9 cellular contexts compared by ENCODE assay signal in genomic region chr6:26216015-26216885, GRCh38.
DNase-seq lines count a peak whose midpoint lies in the region; ATAC-seq, FAIRE-seq and TF ChIP-seq lines count a peak whose summit lies in the region.
"Had no signal": no experiment of that assay in that cellular context is flagged by ENCODE, and none has a peak within 500 bp of the region (broad histone marks: within the 10 kb centered on the region; RNA-seq: fewer than 3 reads in every experiment).

No MANE protein-coding gene starts in this region.

- under 1% methylated on average over 41 of the region's 41 CpGs for WGBS in mesenchymal stem cell

- peak overlapping the region; percentile 14 for H2BK5ac ChIP-seq in mesenchymal stem cell (ENCODE audit: low read depth, low read length, poor library complexity, severe bottlenecking)

- peak overlapping the region in 1 of 2 experiments; percentile 44 for H3K14ac ChIP-seq in mesenchymal stem cell (ENCODE audit: low read length in 2 of 2)

- CTCF ChIA-PET in CD8-positive, alpha-beta memory T cell (lab: Charles Lee), result interaction anchor here (1.0 to 5.8 kb wide), 27 partner anchors 10 to 1656 kb away, joined by 3 to 114 read pairs (median 7); a partner anchor contains a TSS
- CTCF ChIA-PET in endothelial cell of umbilical vein (lab: Charles Lee), result interaction anchor here (0.9 to 3.6 kb wide), 21 partner anchors 12 to 379 kb away, joined by 3 to 30 read pairs (median 6); a partner anchor contains a TSS

- peak overlapping the region; percentile 8 to 63 for H3K18ac ChIP-seq in mesenchymal stem cell (ENCODE audit: low read depth in 1 of 2, low read length in 2 of 2)

- peaks cover 23% of the 10 kb centered on the region for H3K4me1 ChIP-seq in CD8-positive, alpha-beta memory T cell (ENCODE audit: insufficient read depth, low read length)
- H3K4me1 ChIP-seq in endothelial cell of umbilical vein (ENCODE audit: control insufficient read depth, extremely low read depth, insufficient read depth, low read length) (peaks cover 6% of the 10 kb centered on the region), mesenchymal stem cell (ENCODE audit: control insufficient read depth, insufficient read depth, low read depth, low read length) (peaks cover 14% of the 10 kb centered on the region)

- peak; percentile 43 to 93 (median 91) for DNase-seq in CD8-positive, alpha-beta memory T cell
- peak; percentile 99 for DNase-seq in NCI-H82 treated with DMSO at 0.1 percent for 48 hours (lab: John Stamatoyannopoulos, UW; ENCODE audit: unreplicated experiment)
- peak; percentile 53 to 66 (median 54) for DNase-seq in activated CD8-positive, alpha-beta memory T cell treated with anti-CD3 and anti-CD28 coated beads for 48 hours (ENCODE audit: low read depth in 2 of 3, low spot score in 2 of 3)
- DNase-seq in endothelial cell of umbilical vein (ENCODE audit: low read depth, low spot score), result peak; percentile 99
- peak; percentile 100 for DNase-seq in mesenchymal stem cell
- DNase-seq in stimulated activated naive CD4-positive, alpha-beta T cell (lab: John Stamatoyannopoulos, UW), result peak; percentile 67 to 98 (median 85)

- H3K27ac ChIP-seq in CD8-positive, alpha-beta memory T cell (ENCODE audit: low read depth, low read length), result peak overlapping the region; percentile 94
- peak overlapping the region; percentile 89 for H3K27ac ChIP-seq in endothelial cell of umbilical vein (ENCODE audit: insufficient read depth, low read depth, low read length)
- H3K27ac ChIP-seq in mesenchymal stem cell (ENCODE audit: low read length, poor library complexity, severe bottlenecking), result peak overlapping the region; percentile 92

- no peaks in the 10 kb centered on the region for H3K27me3 ChIP-seq in CD8-positive, alpha-beta memory T cell (ENCODE audit: insufficient read depth, low read length, poor library complexity, severe bottlenecking)
- no peaks in the 10 kb centered on the region for H3K27me3 ChIP-seq in endothelial cell of umbilical vein (ENCODE audit: control insufficient read depth in 2 of 2, insufficient read depth in 2 of 2, low read length in 2 of 2)
- H3K27me3 ChIP-seq in mesenchymal stem cell (ENCODE audit: control insufficient read depth in 1 of 2, insufficient read depth in 1 of 2, low read length in 2 of 2), result no peaks in the 10 kb centered on the region

- TF ChIP-seq POLR2A in endothelial cell of umbilical vein (IDR thresholded peaks at IDR 0.05; ENCODE audit: low read depth, low read length), result peak; percentile 99

- H3K23ac ChIP-seq in mesenchymal stem cell (ENCODE audit: low read length in 2 of 2), result no peak overlapping the region

- peak overlapping the region; percentile 72 for H4K91ac ChIP-seq in mesenchymal stem cell (ENCODE audit: low read length)

- no peaks in the 10 kb centered on the region for H3K79me2 ChIP-seq in endothelial cell of umbilical vein (ENCODE audit: control insufficient read depth, insufficient read depth, low read length)

- peak; percentile 69 for ATAC-seq in GM19397 (IDR thresholded peaks at IDR 0.05; ENCODE audit: unreplicated experiment)
- peak; percentile 80 for ATAC-seq in HG03520 (IDR thresholded peaks at IDR 0.05; ENCODE audit: unreplicated experiment)

- no peak overlapping the region for H3K27ac Mint-ChIP-seq in CD8-positive, alpha-beta memory T cell
- H3K27ac Mint-ChIP-seq: activated naive CD4-positive, alpha-beta T cell treated with anti-CD3 and anti-CD28 coated beads, Interleukin-2, amount 50 U/mL, for 24 hours had no signal

- TF ChIP-seq CTCF in endothelial cell of umbilical vein (IDR thresholded peaks at IDR 0.05; ENCODE audit: extremely low read depth in 1 of 2, insufficient read depth in 1 of 2, low read depth in 1 of 2, low read length in 2 of 2), result no peak

- H3K4me1 Mint-ChIP-seq in CD8-positive, alpha-beta memory T cell, result peaks cover 2 to 8% (median 5%) of the 10 kb centered on the region in 3 donors

- intact Hi-C loops in endothelial cell of umbilical vein (cut with micrococcal nuclease), result loop anchor here (1.0 to 2.0 kb wide), 7 partner anchors 8 to 92 kb away; a partner anchor contains a TSS

- peak overlapping the region; percentile 92 for H3K9ac ChIP-seq in endothelial cell of umbilical vein (replicated peaks; ENCODE audit: extremely low read depth, insufficient read depth, low read length)
- peak overlapping the region; percentile 84 for H3K9ac ChIP-seq in mesenchymal stem cell (ENCODE audit: low read length)

- no peaks in the 10 kb centered on the region for H3K9me3 ChIP-seq in CD8-positive, alpha-beta memory T cell (ENCODE audit: low read length)
- H3K9me3 ChIP-seq in endothelial cell of umbilical vein (replicated peaks; ENCODE audit: control insufficient read depth, insufficient read depth, low read length) (no peaks in the 10 kb centered on the region), mesenchymal stem cell (ENCODE audit: control insufficient read depth, low read length) (no peaks in the 10 kb centered on the region)

- H4K20me1 ChIP-seq in endothelial cell of umbilical vein (replicated peaks; ENCODE audit: control insufficient read depth, extremely low read depth, insufficient read depth, low read length), result no peaks in the 10 kb centered on the region

- BruUV-seq in endothelial cell of umbilical vein (replicated peaks; lab: Mats Ljungman, UMichigan), result TSS peak; percentile 100

- peak overlapping the region in 1 of 2 experiments; percentile 49 for H3K4ac ChIP-seq in mesenchymal stem cell (ENCODE audit: low read depth in 1 of 2, low read length in 2 of 2)

- H3K4me2 ChIP-seq in endothelial cell of umbilical vein (ENCODE audit: insufficient read depth, low read length) (peak overlapping the region; percentile 54), mesenchymal stem cell (ENCODE audit: low read length, poor library complexity, severe bottlenecking) (peak overlapping the region; percentile 62)

- POLR2A ChIA-PET in CD8-positive, alpha-beta memory T cell (lab: Charles Lee), result interaction anchor here (0.5 to 4.6 kb wide), 43 partner anchors 9 to 1679 kb away, joined by 3 to 391 read pairs (median 6); partner anchors contain the start of gene HMGN4
- POLR2A ChIA-PET in endothelial cell of umbilical vein (lab: Charles Lee), result interaction anchor here (0.5 to 4.1 kb wide), 32 partner anchors 9 to 1677 kb away, joined by 3 to 122 read pairs (median 6); a partner anchor contains a TSS

- H3K4me3 Mint-ChIP-seq in CD8-positive, alpha-beta memory T cell, result no peak overlapping the region
- H3K4me3 Mint-ChIP-seq: activated naive CD4-positive, alpha-beta T cell treated with anti-CD3 and anti-CD28 coated beads, Interleukin-2, amount 50 U/mL, for 24 hours had no signal

- H2BK12ac ChIP-seq in mesenchymal stem cell (ENCODE audit: low read length in 2 of 2), result no peak overlapping the region

- H2BK15ac ChIP-seq in mesenchymal stem cell (ENCODE audit: low read depth, poor library complexity, severe bottlenecking), result no peak overlapping the region

- no peaks in the 10 kb centered on the region for H3K36me3 Mint-ChIP-seq in CD8-positive, alpha-beta memory T cell

- H3K27me3 Mint-ChIP-seq in CD8-positive, alpha-beta memory T cell, result no peaks in the 10 kb centered on the region
- H3K27me3 Mint-ChIP-seq: activated naive CD4-positive, alpha-beta T cell treated with anti-CD3 and anti-CD28 coated beads, Interleukin-2, amount 50 U/mL, for 24 hours had no signal

- dilution Hi-C loops in endothelial cell of umbilical vein (cut with MboI; ENCODE audit: extremely low pct_ligation_motif_present, low sequenced_read_pairs), result no loop called here

- no peak overlapping the region for H2BK120ac ChIP-seq in mesenchymal stem cell (ENCODE audit: low read depth, low read length)

- no peak overlapping the region for H4K8ac ChIP-seq in mesenchymal stem cell (ENCODE audit: low read length)

- no peak overlapping the region for H2AK5ac ChIP-seq in mesenchymal stem cell (ENCODE audit: low read length, severe bottlenecking)

- H3K36me3 ChIP-seq in CD8-positive, alpha-beta memory T cell (ENCODE audit: insufficient read depth, low read length), result no peaks in the 10 kb centered on the region
- H3K36me3 ChIP-seq in endothelial cell of umbilical vein (ENCODE audit: control insufficient read depth in 2 of 2, extremely low read depth in 1 of 2, insufficient read depth in 2 of 2, low read length in 2 of 2) (no peaks in the 10 kb centered on the region), mesenchymal stem cell (ENCODE audit: control insufficient read depth in 1 of 2, insufficient read depth in 2 of 2, low read depth in 1 of 2, low read length in 2 of 2) (no peaks in the 10 kb centered on the region)

- H3K9me1 ChIP-seq in endothelial cell of umbilical vein (replicated peaks; ENCODE audit: control insufficient read depth, extremely low read depth, insufficient read depth, low read length), result no peaks in the 10 kb centered on the region

- H3K9me3 Mint-ChIP-seq in CD8-positive, alpha-beta memory T cell, result peaks cover 0 to 2% (median 0%) of the 10 kb centered on the region in 5 donors
- H3K9me3 Mint-ChIP-seq: activated naive CD4-positive, alpha-beta T cell treated with anti-CD3 and anti-CD28 coated beads, Interleukin-2, amount 50 U/mL, for 24 hours had no signal

- H3K79me1 ChIP-seq in mesenchymal stem cell (replicated peaks; ENCODE audit: low read length, poor library complexity, severe bottlenecking), result no peaks in the 10 kb centered on the region

- no peak overlapping the region for H2AFZ ChIP-seq in endothelial cell of umbilical vein (ENCODE audit: low read depth, low read length)
- H2AFZ ChIP-seq in mesenchymal stem cell (ENCODE audit: low read depth, low read length), result no peak overlapping the region

- H3K4me3 ChIP-seq in CD8-positive, alpha-beta memory T cell (ENCODE audit: low read length), result peak overlapping the region; percentile 91
- H3K4me3 ChIP-seq in endothelial cell of umbilical vein (replicated peaks in 1 of 3; ENCODE audit: insufficient read depth in 1 of 3, low read depth in 1 of 3, low read length in 3 of 3), result peak overlapping the region in 2 of 3 experiments; percentile 42 to 82
- H3K4me3 ChIP-seq in mesenchymal stem cell (ENCODE audit: insufficient read depth in 1 of 2, low read depth in 1 of 2, low read length in 2 of 2), result peak overlapping the region; percentile 53 to 79

- FAIRE-seq in endothelial cell of umbilical vein (lab: Jason Lieb, UNC), result peak; percentile 100

TF ChIP-seq in endothelial cell of umbilical vein, 7 proteins besides CTCF, POLR2A, EP300 and RAD21 (continues in another document):
- TF ChIP-seq MYC (IDR thresholded peaks at IDR 0.05; ENCODE audit: low read depth, low read length) (no peak), MAX (IDR thresholded peaks at IDR 0.05; ENCODE audit: insufficient read depth, insufficient read length) (peak; percentile 28), POLR2AphosphoS5 (IDR thresholded peaks at IDR 0.05; ENCODE audit: insufficient read depth, low read depth, low read length) (peak; percentile 90), GATA2 (IDR thresholded peaks at IDR 0.05; ENCODE audit: insufficient read depth, insufficient read length, low read depth, low read length) (peak; percentile 14), EZH2 (IDR thresholded peaks at IDR 0.05; ENCODE audit: borderline replicate concordance, low read depth, low read length, severe bottlenecking) (no peak), FOS (IDR thresholded peaks at IDR 0.05; ENCODE audit: borderline replicate concordance, insufficient read depth, low read length) (peak; percentile 31)

Comparison
In these comparisons a context has a peak if more than half of its experiments do, and no peak if none do; other contexts are left out.
1. Peak in every context shown above with its lines: DNase-seq, ATAC-seq, H3K4me3 ChIP-seq and H3K27ac ChIP-seq.